1 cellular context compared by ENCODE assay signal in genomic region chr18:47254341-47254939, GRCh38.
TF ChIP-seq lines count a peak whose summit lies in the region.

No MANE protein-coding gene starts in this region.

TF ChIP-seq in K562, 482 proteins besides CTCF, POLR2A, EP300 and RAD21 (continued from another document):
- peak; percentile 93 for TF ChIP-seq REST (CRISPR knock-in tag; IDR thresholded peaks at IDR 0.05; ENCODE audit: low read depth)
- peak; percentile 87 for TF ChIP-seq MIER1 (IDR thresholded peaks at IDR 0.05; ENCODE audit: low read depth)
